Comparison of ENCODE assay signal across 8 cellular contexts in genomic region chr2:233832869-233833812, GRCh38. TPM values are rescaled to one million over a fixed set of nuclear protein-coding genes. Genes with fewer than 3 reads are reported as not detected.
DNase-seq lines count a peak whose midpoint lies in the region; ATAC-seq and TF ChIP-seq lines count a peak whose summit lies in the region.

No MANE protein-coding gene starts in this region.

- TF ChIP-seq EP300 in suprapubic skin (IDR thresholded peaks at IDR 0.05), result no peak

- BruUV-seq in Panc1 (replicated peaks; lab: Mats Ljungman, UMichigan), result TSS peak; percentile 48

- WGBS in GM23248 (ENCODE audit: low coverage in 1 of 2, low lambda C conversion rate in 2 of 2, missing lambda C conversion rate in 2 of 2), 2 experiments, result 64 to 68% methylated on average over 19 of the region's 19 CpGs
- WGBS in suprapubic skin, result 63% methylated on average over 19 of the region's 19 CpGs

- H3K79me2 ChIP-seq in GM23248 (ENCODE audit: insufficient read depth), result peaks cover 22% of the 10 kb centered on the region

- DNase-seq in AG08395 (ENCODE audit: low spot score) (peak; percentile 12), GM23248 (peak; percentile 37), Panc1 (ENCODE audit: low read depth, low spot score) (no peak), foreskin keratinocyte (peak in 1 of 2 donors; percentile 57), suprapubic skin (ENCODE audit: low spot score in 2 of 2) (peak; percentile 54 to 76), NCI-H1436 treated with DMSO at 0.1 percent for 48 hours (lab: John Stamatoyannopoulos, UW) (no peak)
- DNase-seq in activated naive CD4-positive, alpha-beta T cell treated with anti-CD3 and anti-CD28 coated beads, Interleukin-2, amount 50 U/mL, for 16 hours, result no peak

- H3F3A ChIP-seq in GM23248 (ENCODE audit: insufficient read depth), result no peaks in the 10 kb centered on the region

- TF ChIP-seq CTCF in Panc1 (IDR thresholded peaks at IDR 0.05), result peak; percentile 78
- TF ChIP-seq CTCF in foreskin keratinocyte (conservative IDR thresholded peaks at IDR 0.05), result peak; percentile 68
- peak in 1 of 2 donors; percentile 22 for TF ChIP-seq CTCF in suprapubic skin (IDR thresholded peaks at IDR 0.05)

- H3K9ac ChIP-seq in GM23248, result no peak overlapping the region

- H2AFZ ChIP-seq in GM23248, result no peak overlapping the region

- H4K20me1 ChIP-seq in GM23248 (ENCODE audit: insufficient read depth), result no peaks in the 10 kb centered on the region

- POLR2A ChIA-PET in Panc1 (lab: Charles Lee), result interaction anchor here (0.6 to 0.7 kb wide), 2 partner anchors 468 to 715 kb away, joined by 4 to 26 read pairs; no protein-coding TSS in a partner anchor

- in situ Hi-C loops in GM23248 (cut with MboI) (no loop called here), Panc1 (cut with HindIII; ENCODE audit: low pct_unique_long_range_greater_than_20kb, low sequenced_read_pairs) (no loop called here)

- H3K4me3 ChIP-seq in GM23248 (no peak overlapping the region), Panc1 (ENCODE audit: low read depth in 2 of 2, low read length in 2 of 2) (0 out of 4 replicates have a peak overlapping the region, but pooled peaks of 1 of the 2 experiments have one; percentile 8), suprapubic skin (no peak overlapping the region)

- H3K9me3 ChIP-seq in GM23248 (ENCODE audit: low read depth) (peaks cover 2% of the 10 kb centered on the region), Panc1 (ENCODE audit: control insufficient read depth, insufficient read depth, low read depth, low read length) (no peaks in the 10 kb centered on the region), suprapubic skin (no peaks in the 10 kb centered on the region)

- no peak overlapping the region for H3K4me2 ChIP-seq in GM23248 (ENCODE audit: unreplicated experiment)

- TF ChIP-seq POLR2A in suprapubic skin (IDR thresholded peaks at IDR 0.05), result no peak

- ATAC-seq in Panc1 (peak; percentile 87), foreskin keratinocyte (peak; percentile 38), GM19328 (IDR thresholded peaks at IDR 0.05; ENCODE audit: unreplicated experiment) (no peak)

- H3K27ac ChIP-seq in GM23248 (no peak overlapping the region), Panc1 (ENCODE audit: low read length) (peak overlapping the region; percentile 83), foreskin keratinocyte (no peak overlapping the region), suprapubic skin (no peak overlapping the region)

- H3K27me3 ChIP-seq in GM23248 (replicated peaks; ENCODE audit: insufficient read depth) (no peaks in the 10 kb centered on the region), Panc1 (ENCODE audit: control insufficient read depth, insufficient read depth, low read length) (no peaks in the 10 kb centered on the region), foreskin keratinocyte (no peaks in the 10 kb centered on the region), suprapubic skin (peaks cover 3% of the 10 kb centered on the region)

- H3K4me1 ChIP-seq in GM23248 (ENCODE audit: insufficient read depth), result no peaks in the 10 kb centered on the region
- H3K4me1 ChIP-seq in Panc1 (ENCODE audit: control insufficient read depth, insufficient read depth, low read length), result peaks cover 47% of the 10 kb centered on the region
- no peaks in the 10 kb centered on the region for H3K4me1 ChIP-seq in foreskin keratinocyte
- H3K4me1 ChIP-seq in suprapubic skin, result peaks cover 12% of the 10 kb centered on the region

- intact Hi-C loops in Panc1 (cut with micrococcal nuclease; ENCODE audit: unreplicated experiment), result no loop called here

- CTCF ChIA-PET in Panc1 (lab: Charles Lee), result interaction anchor here (0.5 to 1.3 kb wide), 10 partner anchors 60 to 446 kb away, joined by 3 to 8 read pairs (median 4); no protein-coding TSS in a partner anchor

- no peaks in the 10 kb centered on the region for H3K9me2 ChIP-seq in GM23248 (ENCODE audit: insufficient read depth)

- H3K36me3 ChIP-seq in GM23248 (ENCODE audit: low read depth) (no peaks in the 10 kb centered on the region), Panc1 (ENCODE audit: control insufficient read depth, insufficient read depth, low read length) (peaks cover 6% of the 10 kb centered on the region), suprapubic skin (no peaks in the 10 kb centered on the region)

RNA-seq across cellular contexts. Expression of gene HJURP, which starts 21.2 kb away (rescaled TPM):
- total RNA-seq in GM23248 (2014; rRNA removed; shearing (Covaris generic)), result 10.9 and 13.2 TPM in 2 replicates
- 13.5 and 13.9 TPM in 2 replicates for polyA plus RNA-seq in GM23248 (2016; fragmentation: Nextera tagmentation; extraction: Ambion mirVana)
- total RNA-seq in Panc1 (2021; ENCODE audit: unreplicated experiment), result 87.0 TPM
- polyA plus RNA-seq in Panc1 (2012; ENCODE audit: insufficient read length), result 65.2 TPM
- 40.1 and 45.8 TPM in 2 replicates for total RNA-seq in foreskin keratinocyte
- polyA plus RNA-seq in foreskin keratinocyte, result 22.2 and 27.5 TPM in 2 replicates
- 1 to 10 TPM; 1.7 to 7.1 (median 3.9) TPM for total RNA-seq in suprapubic skin

RNA-seq across cellular contexts. Expression of gene MROH2A, which starts 55.0 kb away (rescaled TPM):
- total RNA-seq in GM23248 (2014; rRNA removed; shearing (Covaris generic)), result not detected in 2 replicates
- polyA plus RNA-seq in GM23248 (2016; fragmentation: Nextera tagmentation; extraction: Ambion mirVana) (not detected in 2 replicates), foreskin keratinocyte (0.11 and 0.49 TPM in 2 replicates)
- total RNA-seq in Panc1 (2021; ENCODE audit: unreplicated experiment) (not detected), foreskin keratinocyte (0.11 and 0.31 TPM in 2 replicates), suprapubic skin (not detected)
- polyA plus RNA-seq in Panc1 (2012; ENCODE audit: insufficient read length), result 0.13 TPM

Comparison
In these comparisons a context has a peak if more than half of its experiments do, and no peak if none do; other contexts are left out.
1. DNase-seq: peak in AG08395 (single experiment), GM23248 (single experiment) and suprapubic skin (2 of 2); none in Panc1 (single experiment), NCI-H1436 treated with DMSO at 0.1 percent for 48 hours (single experiment) and activated naive CD4-positive, alpha-beta T cell treated with anti-CD3 and anti-CD28 coated beads, Interleukin-2, amount 50 U/mL, for 16 hours (single experiment).